Comparison of ENCODE assay signal across 11 cellular contexts in genomic region chr4:128145727-128146126, GRCh38.
"Had no signal": no experiment of that assay in that cellular context is flagged by ENCODE, and none has a peak within 500 bp of the region (broad histone marks: within the 10 kb centered on the region; RNA-seq: fewer than 3 reads in every experiment).

No MANE protein-coding gene starts in this region.

- H3K9ac ChIP-seq: GM23248 had no signal

- H3K4me3 Mint-ChIP-seq: GM23338, H9, HFFc6 had no signal

- ATAC-seq: GM23338, HCT116 had no signal

- H3K4me3 ChIP-seq: GM23248, GM23338, HAP-1 had no signal

- H3K4me2 ChIP-seq: GM23338 had no signal

- H3K9me3 Mint-ChIP-seq: GM23338, HFFc6 had no signal

- H2AFZ ChIP-seq: GM23248, GM23338 had no signal

- H3K9me3 ChIP-seq: HAP-1 had no signal

- FAIRE-seq: H1, H54 had no signal

- H3K27ac Mint-ChIP-seq: GM23338, H9, HFFc6 had no signal

- H3K36me3 ChIP-seq: HAP-1 had no signal

- H3K27ac ChIP-seq: GM23248 had no signal

- DNase-seq: GM23248, GOT3, H7, H9, HCEC 1CT, HFFc6 had no signal

- H3K4me1 Mint-ChIP-seq: GM23338 had no signal
